In genomic region chr1:38003261-38004250, GRCh38 we compare ENCODE assay signal across 8 cellular contexts. TPM values are rescaled to one million over a fixed set of nuclear protein-coding genes. Genes with fewer than 3 reads are reported as not detected.
DNase-seq lines count a peak whose midpoint lies in the region; ATAC-seq and TF ChIP-seq lines count a peak whose summit lies in the region.

No MANE protein-coding gene starts in this region.

- H3K4me3 Mint-ChIP-seq in HFFc6: peak overlapping the region; percentile 91

- H3K36me3 Mint-ChIP-seq in HFFc6 (ENCODE audit: low read depth): 0 out of 2 replicates have a peak, but pooled peaks cover 2% of the 10 kb centered on the region

- H3K9me3 Mint-ChIP-seq in HFFc6: no peaks in the 10 kb centered on the region

- peak overlapping the region; percentile 93 for H3K4me3 ChIP-seq in AG04449 (ENCODE audit: low read depth, low read length)
- peak overlapping the region; percentile 68 to 79 for H3K4me3 ChIP-seq in cardiac fibroblast (replicated peaks in 1 of 2; ENCODE audit: low read depth in 2 of 2, low read length in 2 of 2)

- DNase-seq in AG04449 (ENCODE audit: low read depth, low spot score) (no peak), HFFc6 (no peak), cardiac fibroblast (ENCODE audit: low read depth in 2 of 2) (peak; percentile 35 to 47), midbrain (lab: John Stamatoyannopoulos, UW) (peak; percentile 46), SW480 (ENCODE audit: low spot score) (no peak), LoVo (ENCODE audit: low spot score) (no peak)

- TF ChIP-seq CTCF in AG04449 (IDR thresholded peaks at IDR 0.05; ENCODE audit: insufficient read depth, low read length, missing control alignments): no peak
- TF ChIP-seq CTCF in HFFc6 (IDR thresholded peaks at IDR 0.05): no peak
- TF ChIP-seq CTCF in cardiac fibroblast (IDR thresholded peaks at IDR 0.05; ENCODE audit: low read depth, low read length): no peak

- peaks cover 53% of the 10 kb centered on the region for H3K4me1 Mint-ChIP-seq in HFFc6 (ENCODE audit: low read depth)

- CTCF ChIA-PET in AG04449 (lab: Yijun Ruan, JAX): interaction anchor here (6.8 to 16.5 kb wide), 2 partner anchors 13 to 17 kb away, joined by 68 to 398 read pairs; partner anchors contain the start of genes SF3A3 and UTP11

- no peaks in the 10 kb centered on the region for H3K27me3 Mint-ChIP-seq in HFFc6 (ENCODE audit: insufficient read depth)

- ATAC-seq in HG02763 (IDR thresholded peaks at IDR 0.05; ENCODE audit: unreplicated experiment) (no peak), GM19328 (IDR thresholded peaks at IDR 0.05; ENCODE audit: unreplicated experiment) (no peak)

- POLR2A ChIA-PET in AG04449 (lab: Yijun Ruan, JAX): interaction anchor here (0.6 to 1.7 kb wide), 5 partner anchors 9 to 1670 kb away, joined by 3 to 6 read pairs (median 5); partner anchors contain the start of genes SF3A3 and UTP11

- H3K27ac Mint-ChIP-seq in HFFc6: peak overlapping the region; percentile 69

RNA-seq across cellular contexts. Expression of gene FHL3, which starts 1.8 kb away (rescaled TPM):
- total RNA-seq in HFFc6 (2021; fragmentation: NEBNext Ultra II Directional; extraction: Animal tissue kit (Norgen Biotek cat#: 25700)): 10 to 100 TPM; 29.4 to 40.9 (median 33.2) TPM

RNA-seq across cellular contexts. Expression of gene UTP11, which starts 9.0 kb away (rescaled TPM):
- total RNA-seq in HFFc6 (2021; fragmentation: NEBNext Ultra II Directional; extraction: Animal tissue kit (Norgen Biotek cat#: 25700)): 10 to 100 TPM; 41.4 to 57.1 (median 49.2) TPM

RNA-seq across cellular contexts. Expression of gene SF3A3, which starts 13.7 kb away (rescaled TPM):
- total RNA-seq in HFFc6 (2021; fragmentation: NEBNext Ultra II Directional; extraction: Animal tissue kit (Norgen Biotek cat#: 25700)): 10 to 100 TPM; 71.6 to 91.6 (median 81.3) TPM

RNA-seq across cellular contexts. Expression of gene POU3F1, which starts 43.0 kb away (rescaled TPM):
- under 1 TPM in 1 of 6 experiments, not detected in 5; 0.11 TPM for total RNA-seq in HFFc6 (2021; fragmentation: NEBNext Ultra II Directional; extraction: Animal tissue kit (Norgen Biotek cat#: 25700))

RNA-seq across cellular contexts. Expression of gene INPP5B, which starts 56.7 kb away (rescaled TPM):
- 10 to 100 TPM in 4 of 6 experiments, 1 to 10 TPM in 2; 9.6 to 16.0 (median 12.7) TPM for total RNA-seq in HFFc6 (2021; fragmentation: NEBNext Ultra II Directional; extraction: Animal tissue kit (Norgen Biotek cat#: 25700))

Comparison
In these comparisons a context has a peak if more than half of its experiments do, and no peak if none do; other contexts are left out.
1. DNase-seq: peak in cardiac fibroblast (2 of 2) and midbrain (single experiment); none in AG04449 (single experiment), HFFc6 (single experiment), SW480 (single experiment) and LoVo (single experiment).